Comparison of ENCODE assay signal across 21 cellular contexts in the genomic region with DNA sequence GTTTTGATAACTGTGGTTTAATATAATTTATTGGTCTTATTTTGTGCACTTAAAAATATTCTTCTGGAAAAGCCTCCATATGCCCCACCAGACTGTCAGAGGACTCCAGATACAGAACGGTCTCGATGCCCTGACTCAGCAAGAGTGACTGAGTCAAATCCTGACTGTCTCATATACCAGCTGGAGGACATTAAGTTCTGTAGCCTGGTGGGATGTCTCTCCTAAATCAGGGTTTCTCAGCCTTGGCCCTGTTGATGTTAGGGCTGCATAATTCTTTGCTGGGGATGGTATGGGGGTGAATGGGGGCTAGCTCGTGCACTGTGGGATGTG.
"Had no signal": no experiment of that assay in that cellular context is flagged by ENCODE, and none has a peak within 500 bp of the region (broad histone marks: within the 10 kb centered on the region; RNA-seq: fewer than 3 reads in every experiment).

No MANE protein-coding gene starts in this region.

- H2AFZ ChIP-seq: hepatocyte had no signal

- H3K9me3 ChIP-seq: gastroesophageal sphincter, heart left ventricle, mucosa of descending colon, neutrophil, pancreas, right lobe of liver, thyroid gland had no signal

- H3K4me1 ChIP-seq: foreskin keratinocyte, gastroesophageal sphincter, pancreas, right lobe of liver, thyroid gland had no signal

- H3K36me3 ChIP-seq: gastroesophageal sphincter, heart left ventricle, neutrophil, pancreas, right lobe of liver, thyroid gland had no signal

- H3K27ac ChIP-seq: foreskin keratinocyte, gastroesophageal sphincter, heart left ventricle, hepatocyte, neutrophil, pancreas, right lobe of liver, thyroid gland had no signal

- DNase-seq: cortex of kidney; effector CD4-positive, alpha-beta T cell; foreskin keratinocyte; heart left ventricle; kidney; mesenchymal stem cell; mucosa of descending colon; naive B cell; pancreas; right lobe of liver; stimulated activated CD4-positive, alpha-beta T cell treated with anti-CD3 and anti-CD28 coated beads, Interleukin-12 subunit alpha, Interleukin-12 subunit beta, amount 100 ng/mL, for 4 hours; stimulated activated CD4-positive, alpha-beta T cell treated with anti-CD3 and anti-CD28 coated beads, Interleukin-1b, Interleukin-23, amount 100 ng/mL, for 48 hours; stimulated activated CD4-positive, alpha-beta T cell treated with anti-CD3 and anti-CD28 coated beads, Interleukin-4, amount 100 ng/mL, for 1 hour; stimulated activated CD8-positive, alpha-beta memory T cell treated with anti-CD3 and anti-CD28 coated beads, Interleukin-4, amount 100 ng/mL, for 48 hours; stimulated activated naive CD4-positive, alpha-beta T cell; stimulated activated naive CD8-positive, alpha-beta T cell treated with anti-CD3 and anti-CD28 coated beads, Interleukin-15, amount 100 ng/mL, for 72 hours; thyroid gland had no signal

- H3K27me3 ChIP-seq: foreskin keratinocyte, gastroesophageal sphincter, heart left ventricle, hepatocyte, neutrophil, pancreas, right lobe of liver, thyroid gland had no signal

- H3K4me3 ChIP-seq: gastroesophageal sphincter, heart left ventricle, hepatocyte, mucosa of descending colon, pancreas, right lobe of liver, smooth muscle cell, thyroid gland had no signal

- H3K79me2 ChIP-seq: hepatocyte had no signal

- H3K4me2 ChIP-seq: hepatocyte, smooth muscle cell had no signal
